In genomic region chr22:28800308-28801041, GRCh38 we compare ENCODE assay signal across 8 cellular contexts. TPM values are rescaled to one million over a fixed set of nuclear protein-coding genes. Genes with fewer than 3 reads are reported as not detected.
DNase-seq lines count a peak whose midpoint lies in the region; ATAC-seq and TF ChIP-seq lines count a peak whose summit lies in the region.

XBP1 (minus strand) TSS chr22:28800569.

- H3K9me3 ChIP-seq in neural cell (ENCODE audit: low read length), result no peaks in the 10 kb centered on the region

- peak; percentile 2 for TF ChIP-seq EP300 in neural cell (conservative IDR thresholded peaks at IDR 0.05; ENCODE audit: poor library complexity, severe bottlenecking)

- TF ChIP-seq CTCF in GM23338 (conservative IDR thresholded peaks at IDR 0.05; ENCODE audit: low read depth in 2 of 2) (no peak), fibroblast of villous mesenchyme (IDR thresholded peaks at IDR 0.05; ENCODE audit: insufficient read depth, low read depth, low read length) (no peak), neural cell (IDR thresholded peaks at IDR 0.05; ENCODE audit: poor library complexity, severe bottlenecking) (peak; percentile 23)

- peak within 1 kb of the TSS; percentile 74 for H3K9ac ChIP-seq in neural cell (ENCODE audit: low read length)

- peaks cover 16% of the 10 kb centered on the region; the same call in 1 of the 2 replicates for H4K20me1 ChIP-seq in GM23338 (replicated peaks; ENCODE audit: insufficient read depth)
- H4K20me1 ChIP-seq in neural cell (ENCODE audit: insufficient read depth), result no peaks in the 10 kb centered on the region

- H3K27me3 ChIP-seq in GM23338 (ENCODE audit: insufficient read depth) (no peaks in the 10 kb centered on the region), neural cell (ENCODE audit: insufficient read depth, low read depth, low read length) (no peaks in the 10 kb centered on the region)

- H3F3A ChIP-seq in GM23338 (replicated peaks; ENCODE audit: low read depth) (peaks cover 32% of the 10 kb centered on the region), neural cell (ENCODE audit: insufficient read depth, low read length, poor library complexity, severe bottlenecking) (no peaks in the 10 kb centered on the region)

- H3K4me1 Mint-ChIP-seq in GM23338, result peaks cover 22% of the 10 kb centered on the region
- peaks cover 46% of the 10 kb centered on the region for H3K4me1 Mint-ChIP-seq in stimulated activated naive CD8-positive, alpha-beta T cell treated with anti-CD3 and anti-CD28 coated beads, Interleukin-15, amount 100 ng/mL, for 72 hours

- 0 out of 2 replicates have a peak within 1 kb of the TSS, but pooled peaks have one; percentile 36 for H2AFZ ChIP-seq in GM23338
- H2AFZ ChIP-seq in neural cell (ENCODE audit: low read depth, low read length), result peak within 1 kb of the TSS; percentile 45

- H3K36me3 Mint-ChIP-seq in GM23338 (ENCODE audit: low read depth), result peaks cover 44% of the 10 kb centered on the region

- H3K4me3 ChIP-seq in GM23338, result peak within 1 kb of the TSS; percentile 100
- peak within 1 kb of the TSS; percentile 97 for H3K4me3 ChIP-seq in fibroblast of villous mesenchyme (ENCODE audit: low read depth, low read length)
- H3K4me3 ChIP-seq in neural cell (ENCODE audit: low read length), result peak within 1 kb of the TSS; percentile 96

- peaks cover 51% of the 10 kb centered on the region for H3K79me2 ChIP-seq in GM23338 (replicated peaks; ENCODE audit: insufficient read depth)
- H3K79me2 ChIP-seq in neural cell (replicated peaks; ENCODE audit: insufficient read depth, low read length), result peaks cover 9% of the 10 kb centered on the region

- peak within 1 kb of the TSS; percentile 89 for H3K4me3 Mint-ChIP-seq in GM23338
- H3K4me3 Mint-ChIP-seq in stimulated activated naive CD8-positive, alpha-beta T cell treated with anti-CD3 and anti-CD28 coated beads, Interleukin-15, amount 100 ng/mL, for 72 hours, result peak within 1 kb of the TSS; percentile 85 to 88

- H3K4me1 ChIP-seq in GM23338 (ENCODE audit: insufficient read depth), result peaks cover 10% of the 10 kb centered on the region

- peak; percentile 93 for ATAC-seq in GM23338
- peak; percentile 88 for ATAC-seq in stimulated activated naive CD8-positive, alpha-beta T cell treated with anti-CD3 and anti-CD28 coated beads, Interleukin-15, amount 100 ng/mL, for 72 hours

- H3K36me3 ChIP-seq in GM23338 (ENCODE audit: insufficient read depth) (peaks cover 36% of the 10 kb centered on the region), neural cell (ENCODE audit: insufficient read depth, low read length) (no peaks in the 10 kb centered on the region)

- peak; percentile 94 for DNase-seq in EL
- DNase-seq in GM23338 (ENCODE audit: low spot score), result peak; percentile 96
- peak; percentile 89 for DNase-seq in LHCN-M2 (ENCODE audit: low read depth)
- peak; percentile 85 for DNase-seq in SIG-M5 treated with dmso at 0.1 percent for 504 hours (lab: John Stamatoyannopoulos, UW; ENCODE audit: unreplicated experiment)
- DNase-seq in activated gamma-delta T cell treated with Interleukin-2 at 50 U/mL for 16 hours, result peak; percentile 83
- peak; percentile 95 for DNase-seq in fibroblast of villous mesenchyme (ENCODE audit: low read depth)
- DNase-seq in stimulated activated naive CD8-positive, alpha-beta T cell treated with anti-CD3 and anti-CD28 coated beads, Interleukin-15, amount 100 ng/mL, for 72 hours, result peak; percentile 89 to 90

- H3K27ac ChIP-seq in GM23338 (ENCODE audit: low read depth) (peak within 1 kb of the TSS; percentile 93), neural cell (ENCODE audit: low read length) (peak within 1 kb of the TSS; percentile 41)

- peak within 1 kb of the TSS; percentile 99 for H3K27ac Mint-ChIP-seq in GM23338
- peak within 1 kb of the TSS; percentile 99 to 100 for H3K27ac Mint-ChIP-seq in stimulated activated naive CD8-positive, alpha-beta T cell treated with anti-CD3 and anti-CD28 coated beads, Interleukin-15, amount 100 ng/mL, for 72 hours

- H3K9me2 ChIP-seq in GM23338 (ENCODE audit: insufficient read depth) (no peaks in the 10 kb centered on the region), neural cell (ENCODE audit: insufficient read depth, low read length) (no peaks in the 10 kb centered on the region)

- H3K4me2 ChIP-seq in GM23338, result peak within 1 kb of the TSS; percentile 97
- H3K4me2 ChIP-seq in neural cell (ENCODE audit: low read length), result peak within 1 kb of the TSS; percentile 75

- no peak for TF ChIP-seq RAD21 in neural cell (conservative IDR thresholded peaks at IDR 0.05)

- no peaks in the 10 kb centered on the region; the same call in 2 of the 3 replicates for H3K9me3 Mint-ChIP-seq in GM23338
- H3K9me3 Mint-ChIP-seq in stimulated activated naive CD8-positive, alpha-beta T cell treated with anti-CD3 and anti-CD28 coated beads, Interleukin-15, amount 100 ng/mL, for 72 hours, result no peaks in the 10 kb centered on the region

- H3K27me3 Mint-ChIP-seq in GM23338 (ENCODE audit: insufficient read depth, low read depth, poor library complexity), result peaks cover 14% of the 10 kb centered on the region
- H3K27me3 Mint-ChIP-seq in stimulated activated naive CD8-positive, alpha-beta T cell treated with anti-CD3 and anti-CD28 coated beads, Interleukin-15, amount 100 ng/mL, for 72 hours, result no peaks in the 10 kb centered on the region

TF ChIP-seq in GM23338, 12 proteins besides CTCF, POLR2A, EP300 and RAD21 (continues in another document):
- TF ChIP-seq ZNF114 (CRISPR knock-in tag; IDR thresholded peaks at IDR 0.05), result no peak
- TF ChIP-seq EZH2 (IDR thresholded peaks at IDR 0.05; ENCODE audit: low read depth, unreplicated experiment), result no peak
- no peak for TF ChIP-seq EZH2phosphoT487 (IDR thresholded peaks at IDR 0.05; ENCODE audit: unreplicated experiment)
- TF ChIP-seq NANOG (IDR thresholded peaks at IDR 0.05; ENCODE audit: borderline replicate concordance), result no peak
- TF ChIP-seq ETS1 (IDR thresholded peaks at IDR 0.05), result peak; percentile 10; the same call in 1 of the 2 replicates
- TF ChIP-seq ZNF331 (CRISPR knock-in tag; IDR thresholded peaks at IDR 0.05; ENCODE audit: low read depth), result no peak
- peak; percentile 86 for TF ChIP-seq CREB1 (CRISPR knock-in tag; IDR thresholded peaks at IDR 0.05; ENCODE audit: low read depth)

TF ChIP-seq in neural cell, 6 proteins besides CTCF, POLR2A, EP300 and RAD21:
- TF ChIP-seq MXI1 (conservative IDR thresholded peaks at IDR 0.05; ENCODE audit: poor library complexity, severe bottlenecking) (peak; percentile 92), TAF1 (IDR thresholded peaks at IDR 0.05; ENCODE audit: low read depth) (peak; percentile 81), SMC3 (conservative IDR thresholded peaks at IDR 0.05; ENCODE audit: poor library complexity) (no peak), REST (IDR thresholded peaks at IDR 0.05; ENCODE audit: borderline replicate concordance) (no peak), POLR2AphosphoS5 (IDR thresholded peaks at IDR 0.05) (peak; percentile 87), EZH2 (IDR thresholded peaks at IDR 0.05; ENCODE audit: borderline replicate concordance, insufficient read depth, low read length, poor library complexity, severe bottlenecking) (no peak)

RNA-seq across cellular contexts. Expression of gene XBP1, which starts in this region (rescaled TPM):
- 163 and 195 TPM in 2 replicates for total RNA-seq in GM23338 (2014; rRNA removed; shearing (Covaris generic))
- polyA plus RNA-seq in GM23338 (2016; fragmentation: Nextera tagmentation; extraction: Ambion mirVana) (90.0 and 95.1 TPM in 2 replicates), neural cell (14.7 and 19.0 TPM in 2 replicates)
- total RNA-seq in LHCN-M2 (2014; rRNA removed) (83.4 and 91.2 TPM in 2 replicates), fibroblast of villous mesenchyme (219 and 247 TPM in 2 replicates)
- polyA plus RNA-seq in LHCN-M2 (2012), result 53.9 TPM
- polyA minus RNA-seq in neural cell, result 28.8 and 29.5 TPM in 2 replicates

Comparison
In these comparisons a context has a peak if more than half of its experiments do, and no peak if none do; other contexts are left out.
1. Peak in every context shown above with its lines: DNase-seq, ATAC-seq, H3K4me3 ChIP-seq and H3K27ac ChIP-seq.